In the genomic region with DNA sequence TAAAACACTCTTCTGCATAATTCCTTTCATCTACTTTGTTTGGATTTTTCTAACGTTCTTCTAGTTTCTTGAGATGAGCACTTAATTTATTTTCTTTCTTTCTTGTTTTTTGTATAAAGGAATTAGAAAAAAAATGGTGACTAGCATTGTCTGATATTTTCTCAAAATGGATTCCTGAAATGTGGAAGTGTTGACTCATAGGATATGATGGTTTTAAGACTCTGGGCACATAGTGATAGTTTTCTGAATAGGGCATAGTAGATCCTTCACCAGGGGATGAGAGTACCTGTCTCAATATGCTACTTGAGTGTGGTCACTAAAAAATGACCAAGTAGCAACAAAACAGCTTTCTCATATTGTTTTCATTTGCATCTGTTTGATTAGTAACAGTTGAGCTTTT, we compare ENCODE assay signal across 17 cellular contexts.
DNase-seq lines count a peak whose midpoint lies in the region; ATAC-seq and TF ChIP-seq lines count a peak whose summit lies in the region.
"Had no signal": no experiment of that assay in that cellular context is flagged by ENCODE, and none has a peak within 500 bp of the region (broad histone marks: within the 10 kb centered on the region; RNA-seq: fewer than 3 reads in every experiment).

No MANE protein-coding gene starts in this region.

- TF ChIP-seq RAD21 in IMR-90 (IDR thresholded peaks at IDR 0.05; ENCODE audit: low read length): no peak

- ATAC-seq in IMR-90 (ENCODE audit: low read depth) (peak; percentile 80), T-helper 17 cell (no peak)
- no peak for ATAC-seq in activated T-cell treated with anti-CD3 and anti-CD28 coated beads, Interleukin-2, amount 50 U/mL, for 72 hours (replicated peaks in 1 of 2)
- ATAC-seq: psoas muscle; stimulated activated naive B cell treated with anti-CD40 and anti-IgM and Interleukin-4, amounts not matched to agents 10 μg/mL and 1 μg/mL and 100 μg/mL, for 72 hours; T-cell had no signal

- no peak overlapping the region for H3K4me3 Mint-ChIP-seq in T-helper 17 cell
- no peak overlapping the region for H3K4me3 Mint-ChIP-seq in activated T-cell treated with anti-CD3 and anti-CD28 coated beads, Interleukin-2, amount 50 U/mL, for 72 hours
- H3K4me3 Mint-ChIP-seq: stimulated activated naive B cell treated with anti-CD40 and anti-IgM and Interleukin-4, amounts not matched to agents 10 μg/mL and 1 μg/mL and 100 μg/mL, for 72 hours; T-cell had no signal

- H3K36me3 ChIP-seq in IMR-90 (ENCODE audit: control insufficient read depth, insufficient read depth, low read length): peaks cover 3% of the 10 kb centered on the region; the same call in 1 of the 2 replicates
- H3K36me3 ChIP-seq: cardiac muscle cell had no signal

- H3K4me1 Mint-ChIP-seq in T-helper 17 cell: peaks cover 5% of the 10 kb centered on the region
- H3K4me1 Mint-ChIP-seq in activated T-cell treated with anti-CD3 and anti-CD28 coated beads, Interleukin-2, amount 50 U/mL, for 72 hours (ENCODE audit: low read depth): no peaks in the 10 kb centered on the region
- H3K4me1 Mint-ChIP-seq: T-cell had no signal

- H3K4me2 ChIP-seq in IMR-90 (ENCODE audit: low read depth, low read length): peak overlapping the region; percentile 75; the same call in 1 of the 2 replicates
- H3K4me2 ChIP-seq: BLaER1 treated with 17β-estradiol and CSF1 and Interleukin-3, amounts not matched to agents 10 nM and 100 nM had no signal

- H3K56ac ChIP-seq in IMR-90 (ENCODE audit: extremely low read depth, insufficient read depth, low read length): no peak overlapping the region; the same call in 1 of the 2 replicates

- H4K8ac ChIP-seq in IMR-90 (ENCODE audit: low read depth in 2 of 2, low read length in 2 of 2): no peak overlapping the region; a peak in 1 of 4 replicates

- no peak overlapping the region for H4K5ac ChIP-seq in IMR-90 (ENCODE audit: low read depth, low read length)

- no peak overlapping the region for H3K4ac ChIP-seq in IMR-90 (ENCODE audit: low read depth, low read length)

- no peak for TF ChIP-seq CTCF in IMR-90 (conservative IDR thresholded peaks at IDR 0.05; ENCODE audit: low read depth, low read length)
- no peak for TF ChIP-seq CTCF in astrocyte of the spinal cord (IDR thresholded peaks at IDR 0.05; ENCODE audit: low read depth, low read length)

- no peaks in the 10 kb centered on the region for H3K9me3 ChIP-seq in IMR-90 (ENCODE audit: control insufficient read depth, insufficient read depth, low read length)
- H3K9me3 ChIP-seq in T-helper 17 cell (ENCODE audit: control insufficient read depth, low read length, poor library complexity, severe bottlenecking): no peaks in the 10 kb centered on the region
- H3K9me3 ChIP-seq: psoas muscle had no signal

- H3K4me3 ChIP-seq in IMR-90 (ENCODE audit: insufficient read depth, low read depth, low read length) (no peak overlapping the region), astrocyte of the spinal cord (ENCODE audit: low read depth, low read length) (no peak overlapping the region)
- H3K4me3 ChIP-seq: BLaER1 treated with 17β-estradiol and CSF1 and Interleukin-3, amounts not matched to agents 10 nM and 100 nM; cardiac muscle cell; psoas muscle had no signal

- no peak overlapping the region for H2AK9ac ChIP-seq in IMR-90 (replicated peaks; ENCODE audit: low read depth, low read length, poor library complexity)

- intact Hi-C loops in IMR-90 (cut with micrococcal nuclease): no loop called here

- no TSS peak for BruUV-seq in IMR-90 (replicated peaks; lab: Mats Ljungman, UMichigan)

- no peaks in the 10 kb centered on the region for H4K20me1 ChIP-seq in IMR-90 (ENCODE audit: insufficient read depth, low read length)

- H3K23ac ChIP-seq in IMR-90 (ENCODE audit: low read depth, low read length): no peak overlapping the region

- no peak overlapping the region for H2AFZ ChIP-seq in IMR-90 (replicated peaks; ENCODE audit: low read length, poor library complexity)

- DNase-seq in AG08396 (ENCODE audit: low spot score) (peak; percentile 28), IMR-90 (peak; percentile 79), astrocyte of the spinal cord (ENCODE audit: low read depth, low spot score) (peak; percentile 63), iris pigment epithelial cell (ENCODE audit: low read depth) (peak; percentile 66), T-helper 17 cell (no peak), ureter (ENCODE audit: low spot score) (no peak), SKM-1 (lab: John Stamatoyannopoulos, UW; ENCODE audit: unreplicated experiment) (no peak)
- no peak for DNase-seq in activated T-cell treated with anti-CD3 and anti-CD28 coated beads, Interleukin-2, amount 50 U/mL, for 72 hours
- DNase-seq: activated CD4-positive, alpha-beta T cell treated with anti-CD3 and anti-CD28 coated beads, Interleukin-2, amount 50 U/mL, for 1 hour; NCI-H2081 treated with DMSO at 0.1 percent for 48 hours; psoas muscle; stimulated activated CD4-positive, alpha-beta T cell treated with anti-CD3 and anti-CD28 coated beads, Interleukin-4, amount 100 ng/mL, for 1 hour; stimulated activated naive B cell treated with anti-CD40 and anti-IgM and Interleukin-4, amounts not matched to agents 10 μg/mL and 1 μg/mL and 100 μg/mL, for 72 hours; T-cell had no signal

- no peaks in the 10 kb centered on the region for H3K9me1 ChIP-seq in IMR-90 (ENCODE audit: insufficient read depth, low read length)

- peak overlapping the region; percentile 22; the same call in 1 of the 2 replicates for H2BK20ac ChIP-seq in IMR-90 (ENCODE audit: low read depth, low read length)

- POLR2A ChIA-PET in IMR-90 (lab: Charles Lee; ENCODE audit: unreplicated experiment): no interaction called here

- H3K27me3 Mint-ChIP-seq in T-helper 17 cell: no peaks in the 10 kb centered on the region
- H3K27me3 Mint-ChIP-seq in activated T-cell treated with anti-CD3 and anti-CD28 coated beads, Interleukin-2, amount 50 U/mL, for 72 hours (ENCODE audit: low read depth): no peaks in the 10 kb centered on the region
- H3K27me3 Mint-ChIP-seq: stimulated activated naive B cell treated with anti-CD40 and anti-IgM and Interleukin-4, amounts not matched to agents 10 μg/mL and 1 μg/mL and 100 μg/mL, for 72 hours; T-cell had no signal

- H3K36me3 Mint-ChIP-seq in T-helper 17 cell (ENCODE audit: low read depth): peaks cover 6% of the 10 kb centered on the region
- H3K36me3 Mint-ChIP-seq in activated T-cell treated with anti-CD3 and anti-CD28 coated beads, Interleukin-2, amount 50 U/mL, for 72 hours (ENCODE audit: insufficient read depth in 2 of 2): no peaks in the 10 kb centered on the region

- H3K27me3 ChIP-seq in IMR-90 (ENCODE audit: control insufficient read depth, insufficient read depth, low read length): no peaks in the 10 kb centered on the region
- H3K27me3 ChIP-seq: BLaER1 treated with 17β-estradiol and CSF1 and Interleukin-3, amounts not matched to agents 10 nM and 100 nM; cardiac muscle cell had no signal

- H3K27ac ChIP-seq in IMR-90 (ENCODE audit: insufficient read depth, low read length): no peak overlapping the region
- H3K27ac ChIP-seq: BLaER1 treated with 17β-estradiol and CSF1 and Interleukin-3, amounts not matched to agents 10 nM and 100 nM; cardiac muscle cell; psoas muscle had no signal

- H3K9ac ChIP-seq in IMR-90 (ENCODE audit: low read depth, low read length): no peak overlapping the region
- H3K9ac ChIP-seq: BLaER1 treated with 17β-estradiol and CSF1 and Interleukin-3, amounts not matched to agents 10 nM and 100 nM had no signal

- H3K18ac ChIP-seq in IMR-90 (ENCODE audit: low read depth, low read length): no peak overlapping the region

- H4K91ac ChIP-seq in IMR-90 (ENCODE audit: insufficient read depth, low read depth, low read length): no peak overlapping the region

- H3K79me1 ChIP-seq in IMR-90 (ENCODE audit: low read depth in 1 of 2, low read length in 2 of 2): peaks cover 5 to 13% of the 10 kb centered on the region in 2 experiments; a peak in 2 of 4 replicates

- no peak overlapping the region for H2BK15ac ChIP-seq in IMR-90 (ENCODE audit: low read depth, low read length)

- peak overlapping the region; percentile 50 for H2BK5ac ChIP-seq in IMR-90 (ENCODE audit: low read depth, low read length, poor library complexity, severe bottlenecking)

- H2AK5ac ChIP-seq in IMR-90 (ENCODE audit: low read depth, low read length): no peak overlapping the region

- H3K27ac Mint-ChIP-seq in T-helper 17 cell: no peak overlapping the region
- no peak overlapping the region for H3K27ac Mint-ChIP-seq in activated T-cell treated with anti-CD3 and anti-CD28 coated beads, Interleukin-2, amount 50 U/mL, for 72 hours
- H3K27ac Mint-ChIP-seq: activated T-helper 2 cell treated with anti-CD3 and anti-CD28 coated beads, Interferon-gamma antibody, Interleukin-2, Interleukin-4, amounts not matched to agents 10 μg/mL and 5 μg/mL and 100 μg/mL, durations not matched to agents 14 hours and 24 hours and 36 hours; stimulated activated naive B cell treated with anti-CD40 and anti-IgM and Interleukin-4, amounts not matched to agents 10 μg/mL and 1 μg/mL and 100 μg/mL, for 72 hours; T-cell had no signal

- CTCF ChIA-PET in IMR-90 (lab: Yijun Ruan, JAX): interaction anchor here (1.3 kb wide), 1 partner anchor 10 kb away, joined by 4 read pairs; no protein-coding TSS in a partner anchor

- dilution Hi-C loops in IMR-90 (cut with HindIII; ENCODE audit: low sequenced_read_pairs, unreplicated experiment): no loop called here

- 0 out of 2 replicates have a peak overlapping the region, but pooled peaks have one; percentile 15 for H3K14ac ChIP-seq in IMR-90 (replicated peaks; ENCODE audit: low read depth, low read length)

- peak overlapping the region; percentile 9; the same call in 1 of the 2 replicates for H2BK120ac ChIP-seq in IMR-90 (ENCODE audit: low read depth, low read length)

- H3K4me1 ChIP-seq in IMR-90 (ENCODE audit: control insufficient read depth, insufficient read depth, low read length): peaks cover 4% of the 10 kb centered on the region
- H3K4me1 ChIP-seq: BLaER1 treated with 17β-estradiol and CSF1 and Interleukin-3, amounts not matched to agents 10 nM and 100 nM; psoas muscle had no signal

- H3K9me3 Mint-ChIP-seq in activated T-cell treated with anti-CD3 and anti-CD28 coated beads, Interleukin-2, amount 50 U/mL, for 72 hours: no peaks in the 10 kb centered on the region
- H3K9me3 Mint-ChIP-seq: activated T-helper 2 cell treated with anti-CD3 and anti-CD28 coated beads, Interferon-gamma antibody, Interleukin-2, Interleukin-4, amounts not matched to agents 10 μg/mL and 5 μg/mL and 100 μg/mL, durations not matched to agents 14 hours and 24 hours and 36 hours; T-cell had no signal

- in situ Hi-C loops in IMR-90 (cut with MboI; ENCODE audit: low sequenced_read_pairs): no loop called here
- in situ Hi-C loops in astrocyte of the spinal cord (cut with HindIII; ENCODE audit: low sequenced_read_pairs): no loop called here

- no peak for TF ChIP-seq POLR2A in IMR-90 (IDR thresholded peaks at IDR 0.05; ENCODE audit: low read depth, low read length)

- WGBS in IMR-90 (ENCODE audit: extremely low coverage in 2 of 2, insufficient read length in 1 of 2), 2 experiments: no CpG with 5 or more reads among the region's 1 CpG

TF ChIP-seq in IMR-90, 13 proteins besides CTCF, POLR2A, EP300 and RAD21:
- TF ChIP-seq FOS (IDR thresholded peaks at IDR 0.05; ENCODE audit: low read depth, low read length) (peak; percentile 29; the same call in 1 of the 2 replicates), NFE2L2 (IDR thresholded peaks at IDR 0.05; ENCODE audit: low read depth, low read length) (no peak)
TF ChIP-seq in IMR-90: peak in this region for 1.

Comparison
In these comparisons a context has a peak if more than half of its experiments do, and no peak if none do; other contexts are left out.
1. DNase-seq: peak in AG08396 (single experiment), IMR-90 (single experiment), astrocyte of the spinal cord (single experiment) and iris pigment epithelial cell (single experiment); none in T-helper 17 cell (0 of 3), ureter (single experiment), SKM-1 (single experiment) and activated T-cell treated with anti-CD3 and anti-CD28 coated beads, Interleukin-2, amount 50 U/mL, for 72 hours (0 of 2).